1 cellular context compared by ENCODE assay signal in genomic region chr3:12177131-12177530, GRCh38.
TF ChIP-seq lines count a peak whose summit lies in the region.

No MANE protein-coding gene starts in this region.

TF ChIP-seq in HepG2, 621 proteins besides CTCF, POLR2A, EP300 and RAD21:
- TF ChIP-seq PAX8 (CRISPR knock-in tag; IDR thresholded peaks at IDR 0.05; ENCODE audit: borderline replicate concordance) (no peak), PPARG (CRISPR knock-in tag; conservative IDR thresholded peaks at IDR 0.05) (no peak), GTF3A (CRISPR knock-in tag; conservative IDR thresholded peaks at IDR 0.05) (no peak), WIZ (CRISPR knock-in tag; IDR thresholded peaks at IDR 0.05) (no peak)
